Comparison of ENCODE assay signal across 1 cellular context in genomic region chr7:36507868-36508440, GRCh38.
TF ChIP-seq lines count a peak whose summit lies in the region.

No MANE protein-coding gene starts in this region.

TF ChIP-seq in SK-N-SH, 30 proteins besides CTCF, POLR2A, EP300 and RAD21 (continued from another document):
- TF ChIP-seq REST (IDR thresholded peaks at IDR 0.05; ENCODE audit: low read depth, low read length): no peak
